Comparison of ENCODE assay signal across 28 cellular contexts in genomic region chr3:146800484-146800883, GRCh38.
"Had no signal": no experiment of that assay in that cellular context is flagged by ENCODE, and none has a peak within 500 bp of the region (broad histone marks: within the 10 kb centered on the region; RNA-seq: fewer than 3 reads in every experiment).

No MANE protein-coding gene starts in this region.

- H3K9me3 Mint-ChIP-seq: nephron; neural progenitor cell; stimulated activated naive B cell treated with anti-CD40 and anti-IgM and Interleukin-4, amounts not matched to agents 10 μg/mL and 1 μg/mL and 100 μg/mL, for 72 hours; stimulated activated naive CD8-positive, alpha-beta T cell treated with anti-CD3 and anti-CD28 coated beads, Interleukin-15, Interleukin-2, amounts not matched to agents 100 ng/mL and 50 ng/mL, for 24 hours had no signal

- H3K79me2 ChIP-seq: parathyroid adenoma had no signal

- H3K27ac Mint-ChIP-seq: natural killer cell; neural progenitor cell; progenitor cell of endocrine pancreas; stimulated activated effector memory CD8-positive, alpha-beta T cell treated with anti-CD3 and anti-CD28 coated beads, Interleukin-12 subunit alpha, Interleukin-12 subunit beta, amount 100 ng/mL, for 72 hours; stimulated activated naive B cell treated with anti-CD40 and anti-IgM and Interleukin-4, amounts not matched to agents 10 μg/mL and 1 μg/mL and 100 μg/mL, for 72 hours; stimulated activated naive CD8-positive, alpha-beta T cell treated with anti-CD3 and anti-CD28 coated beads, Interleukin-15, Interleukin-2, amounts not matched to agents 100 ng/mL and 50 ng/mL, for 24 hours had no signal

- H3K27ac ChIP-seq: neural progenitor cell, ovary, parathyroid adenoma, psoas muscle, sigmoid colon, stomach, thoracic aorta, thyroid gland, tibial nerve, upper lobe of left lung, vagina had no signal

- H3K4me2 ChIP-seq: neural progenitor cell had no signal

- H3K9ac ChIP-seq: neural progenitor cell, parathyroid adenoma had no signal

- H3K4me1 Mint-ChIP-seq: natural killer cell; stimulated activated effector memory CD8-positive, alpha-beta T cell treated with anti-CD3 and anti-CD28 coated beads, Interleukin-12 subunit alpha, Interleukin-12 subunit beta, amount 100 ng/mL, for 72 hours; stimulated activated naive B cell treated with anti-CD40 and anti-IgM and Interleukin-4, amounts not matched to agents 10 μg/mL and 1 μg/mL and 100 μg/mL, for 72 hours had no signal

- H3K27me3 ChIP-seq: neural progenitor cell, ovary, sigmoid colon, stomach, thyroid gland, tibial nerve, upper lobe of left lung, vagina had no signal

- H3K9me3 ChIP-seq: ovary, psoas muscle, sigmoid colon, stomach, thoracic aorta, thyroid gland, tibial nerve, upper lobe of left lung, vagina had no signal

- H3K27me3 Mint-ChIP-seq: progenitor cell of endocrine pancreas; stimulated activated naive B cell treated with anti-CD40 and anti-IgM and Interleukin-4, amounts not matched to agents 10 μg/mL and 1 μg/mL and 100 μg/mL, for 72 hours; stimulated activated naive CD8-positive, alpha-beta T cell treated with anti-CD3 and anti-CD28 coated beads, Interleukin-15, Interleukin-2, amounts not matched to agents 100 ng/mL and 50 ng/mL, for 24 hours had no signal

- H2AFZ ChIP-seq: neural progenitor cell, parathyroid adenoma had no signal

- H3K4me3 Mint-ChIP-seq: natural killer cell; nephron; neural progenitor cell; stimulated activated effector memory CD8-positive, alpha-beta T cell treated with anti-CD3 and anti-CD28 coated beads, Interleukin-12 subunit alpha, Interleukin-12 subunit beta, amount 100 ng/mL, for 72 hours; stimulated activated naive B cell treated with anti-CD40 and anti-IgM and Interleukin-4, amounts not matched to agents 10 μg/mL and 1 μg/mL and 100 μg/mL, for 72 hours; stimulated activated naive CD8-positive, alpha-beta T cell treated with anti-CD3 and anti-CD28 coated beads, Interleukin-15, Interleukin-2, amounts not matched to agents 100 ng/mL and 50 ng/mL, for 24 hours had no signal

- H3K4me3 ChIP-seq: neural progenitor cell, ovary, psoas muscle, sigmoid colon, stomach, thoracic aorta, thyroid gland, tibial nerve, upper lobe of left lung, vagina had no signal

- FAIRE-seq: urothelium cell line had no signal

- ATAC-seq: natural killer cell; psoas muscle; right cardiac atrium; stimulated activated effector memory CD8-positive, alpha-beta T cell treated with anti-CD3 and anti-CD28 coated beads, Interleukin-12 subunit alpha, Interleukin-12 subunit beta, amount 100 ng/mL, for 72 hours; stimulated activated naive B cell treated with anti-CD40 and anti-IgM and Interleukin-4, amounts not matched to agents 10 μg/mL and 1 μg/mL and 100 μg/mL, for 72 hours had no signal

- DNase-seq: natural killer cell; occipital lobe; ovary; posterior cingulate gyrus; psoas muscle; right cardiac atrium; sigmoid colon; small intestine; stimulated activated CD4-positive, alpha-beta T cell treated with anti-CD3 and anti-CD28 coated beads, Interleukin-15, amount 100 ng/mL, for 24 hours; stimulated activated CD4-positive, alpha-beta T cell treated with anti-CD3 and anti-CD28 coated beads, Interleukin-2, amount 100 ng/mL, for 24 hours; stimulated activated CD4-positive, alpha-beta T cell treated with anti-CD3 and anti-CD28 coated beads, Interleukin-2, amount 100 ng/mL, for 48 hours; stimulated activated CD4-positive, alpha-beta T cell treated with anti-CD3 and anti-CD28 coated beads, Interleukin-4, amount 100 ng/mL, for 24 hours; stimulated activated naive B cell treated with anti-CD40 and anti-IgM and Interleukin-4, amounts not matched to agents 10 μg/mL and 1 μg/mL and 100 μg/mL, for 72 hours; stimulated activated naive CD4-positive, alpha-beta T cell treated with Interleukin-2 at 50 U/mL for 16 hours; stomach; thyroid gland; trophoblast cell; upper lobe of left lung had no signal

- H3K4me1 ChIP-seq: neural progenitor cell, parathyroid adenoma, psoas muscle, sigmoid colon, stomach, thyroid gland, tibial nerve, upper lobe of left lung, vagina had no signal

- H3K36me3 Mint-ChIP-seq: natural killer cell; neural progenitor cell; stimulated activated effector memory CD8-positive, alpha-beta T cell treated with anti-CD3 and anti-CD28 coated beads, Interleukin-12 subunit alpha, Interleukin-12 subunit beta, amount 100 ng/mL, for 72 hours; stimulated activated naive B cell treated with anti-CD40 and anti-IgM and Interleukin-4, amounts not matched to agents 10 μg/mL and 1 μg/mL and 100 μg/mL, for 72 hours had no signal

- H3K36me3 ChIP-seq: neural progenitor cell, ovary, sigmoid colon, stomach, thoracic aorta, thyroid gland, tibial nerve, upper lobe of left lung, vagina had no signal
